ENCODE assay signal across 3 cellular contexts in the genomic region with DNA sequence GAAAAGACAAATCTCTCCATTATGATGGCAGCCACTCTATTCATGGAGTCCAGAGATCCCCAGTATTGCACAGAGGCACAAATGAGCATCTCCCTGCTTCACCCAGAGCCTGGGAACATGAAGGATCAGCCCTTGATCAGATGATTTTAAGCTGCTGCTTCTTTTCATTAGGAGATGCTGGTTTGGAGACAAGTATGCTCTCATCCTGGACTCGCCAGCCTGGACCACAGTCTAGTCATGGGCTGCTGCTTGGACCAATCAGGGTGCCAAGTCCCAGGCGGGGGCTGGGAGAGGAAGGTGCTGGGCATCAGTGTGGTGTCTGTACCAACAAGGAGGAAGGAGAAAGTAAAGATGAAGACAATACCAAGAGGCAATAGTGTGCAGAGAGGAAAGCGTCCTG.
"Had no signal": no experiment of that assay in that cellular context is flagged by ENCODE, and none has a peak within 500 bp of the region (broad histone marks: within the 10 kb centered on the region; RNA-seq: fewer than 3 reads in every experiment).

No MANE protein-coding gene starts in this region.

- ATAC-seq: GM12878 had no signal

- DNase-seq: GDM1, GF-D8 had no signal

- H3K4me3 ChIP-seq: GM12878 had no signal
